ENCODE assay signal across 10 cellular contexts in the genomic region with DNA sequence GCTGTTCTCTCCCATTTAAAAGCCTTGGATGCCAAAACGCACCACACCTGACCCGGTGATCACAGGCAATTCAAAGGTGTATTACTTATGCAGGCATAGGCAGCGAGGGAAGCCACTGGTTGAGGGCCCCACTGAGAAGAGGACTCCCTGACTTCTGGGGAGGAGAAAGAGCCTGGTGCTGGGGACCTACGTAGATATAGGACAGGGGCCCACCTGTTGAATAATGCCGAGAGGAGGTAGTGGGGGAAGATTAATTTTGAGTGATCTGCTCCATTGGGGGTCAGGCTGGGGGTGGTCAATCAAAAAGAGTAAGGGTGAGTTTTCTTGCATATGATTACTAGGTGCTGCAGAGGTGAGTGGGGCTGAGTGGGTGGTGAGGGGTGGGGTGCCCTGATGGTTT. TPM values are rescaled to one million over a fixed set of nuclear protein-coding genes. Genes with fewer than 3 reads are reported as not detected.
"Had no signal": no experiment of that assay in that cellular context is flagged by ENCODE, and none has a peak within 500 bp of the region (broad histone marks: within the 10 kb centered on the region; RNA-seq: fewer than 3 reads in every experiment).

No MANE protein-coding gene starts in this region.

- H3K9me3 ChIP-seq: HAP-1 had no signal

- H3K4me2 ChIP-seq: KMS-11 had no signal

- H3K4me3 ChIP-seq: GM23248, HAP-1 had no signal

- ATAC-seq: HCT116, HepG2 had no signal

- H3K36me3 ChIP-seq: HAP-1 had no signal

- H3K4me1 ChIP-seq: HAP-1 had no signal

- H3K27ac ChIP-seq: GM23248, KMS-11 had no signal

- H3K9ac ChIP-seq: GM23248, KMS-11 had no signal

- FAIRE-seq: HepG2 had no signal

- DNase-seq: GM23248, GOT3, H7, IMR-90, Kasumi-1, KBM-7 had no signal

- H2AFZ ChIP-seq: GM23248 had no signal

RNA-seq across cellular contexts. Expression of a gene that starts 7.8 kb away (rescaled TPM):
- total RNA-seq: GM23248, HepG2, IMR-90 had no signal
- polyA plus RNA-seq: GM23248, HepG2, IMR-90 had no signal
